Comparison of ENCODE assay signal across 8 cellular contexts in the genomic region with DNA sequence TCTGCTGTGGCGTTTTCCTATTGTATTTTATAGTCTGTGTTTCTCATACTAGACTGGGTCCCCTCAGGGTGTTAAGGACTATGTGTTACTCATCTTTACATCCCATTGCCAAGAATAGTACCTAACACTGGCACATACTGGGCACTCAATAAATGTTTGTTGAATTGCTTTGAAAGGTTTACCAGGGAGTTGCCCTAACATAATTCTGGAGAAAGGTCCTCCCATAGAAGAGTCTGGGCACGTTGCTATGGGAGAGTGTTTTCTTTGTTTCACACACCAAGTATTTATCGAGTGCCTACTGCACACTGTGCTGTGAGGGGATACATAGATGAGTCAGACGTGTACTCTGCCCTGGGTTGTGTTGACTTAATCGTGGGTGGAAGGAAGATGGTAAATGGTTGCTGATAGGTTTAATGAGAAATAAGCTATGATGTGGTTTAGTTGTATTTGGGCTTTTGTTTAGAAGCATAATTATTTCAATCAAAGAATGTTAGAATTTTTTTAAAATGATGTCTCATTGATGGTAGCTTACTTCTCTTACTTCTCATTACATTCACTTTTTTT. TPM values are rescaled to one million over a fixed set of nuclear protein-coding genes. Genes with fewer than 3 reads are reported as not detected.
DNase-seq lines count a peak whose midpoint lies in the region; ATAC-seq, FAIRE-seq and TF ChIP-seq lines count a peak whose summit lies in the region.

No MANE protein-coding gene starts in this region.

- peak overlapping the region; percentile 87 for H3K27ac ChIP-seq in keratinocyte (ENCODE audit: control insufficient read depth, insufficient read depth, low read length)

- H3K9ac ChIP-seq in keratinocyte (ENCODE audit: control insufficient read depth, extremely low read depth, insufficient read depth, low read length), result peak overlapping the region; percentile 66

- peaks cover 3% of the 10 kb centered on the region for H4K20me1 ChIP-seq in keratinocyte (ENCODE audit: control insufficient read depth, extremely low read depth, insufficient read depth, low read length)

- H2AFZ ChIP-seq in keratinocyte (ENCODE audit: control insufficient read depth, low read length), result no peak overlapping the region

- H3K4me3 ChIP-seq in keratinocyte (ENCODE audit: control insufficient read depth in 2 of 3, extremely low read depth in 1 of 3, insufficient read depth in 2 of 3, low read depth in 1 of 3, low read length in 3 of 3), result no peak overlapping the region

- ATAC-seq in GM19395 (IDR thresholded peaks at IDR 0.05; ENCODE audit: unreplicated experiment) (peak; percentile 91), HG03280 (IDR thresholded peaks at IDR 0.05; ENCODE audit: unreplicated experiment) (peak; percentile 89)

- peaks cover 53% of the 10 kb centered on the region for H3K79me2 ChIP-seq in keratinocyte (ENCODE audit: control insufficient read depth, insufficient read depth, low read length)

- H3K9me3 ChIP-seq in keratinocyte (ENCODE audit: control insufficient read depth, low read depth, low read length), result no peaks in the 10 kb centered on the region

- peaks cover 36% of the 10 kb centered on the region for H3K4me1 ChIP-seq in keratinocyte (ENCODE audit: control insufficient read depth, extremely low read depth, insufficient read depth, low read length)

- TF ChIP-seq CTCF in keratinocyte (optimal IDR thresholded peaks at IDR 0.05 in 1 of 3, IDR thresholded peaks at IDR 0.05 in 1 of 3, conservative IDR thresholded peaks at IDR 0.05 in 1 of 3; ENCODE audit: extremely low read depth in 1 of 3, insufficient read depth in 2 of 3, low read length in 3 of 3), result no peak

- DNase-seq in DMS53 (lab: John Stamatoyannopoulos, UW), result peak; percentile 96
- peak; percentile 94 for DNase-seq in SW480 (ENCODE audit: low spot score)
- DNase-seq in keratinocyte (ENCODE audit: low read depth, low spot score), result peak; percentile 75
- no peak for DNase-seq in iPS-NIHi11 (ENCODE audit: low spot score)
- DNase-seq in midbrain (lab: John Stamatoyannopoulos, UW), result no peak
- no peak for DNase-seq in DMS 273 (lab: John Stamatoyannopoulos, UW; ENCODE audit: unreplicated experiment)

- H3K4me2 ChIP-seq in keratinocyte (ENCODE audit: control insufficient read depth, extremely low read depth, insufficient read depth, low read depth, low read length), result peak overlapping the region; percentile 76

- dilution Hi-C loops in keratinocyte (cut with MboI; ENCODE audit: extremely low pct_ligation_motif_present, low sequenced_read_pairs), result no loop called here

- H3K9me1 ChIP-seq in keratinocyte (ENCODE audit: control insufficient read depth, extremely low read depth, insufficient read depth, low read length), result peaks cover 3% of the 10 kb centered on the region

- H3K36me3 ChIP-seq in keratinocyte (ENCODE audit: control insufficient read depth in 2 of 2, extremely low read depth in 1 of 2, insufficient read depth in 2 of 2, low read length in 2 of 2), result peaks cover 0 to 4% of the 10 kb centered on the region in 2 experiments

- FAIRE-seq in keratinocyte (lab: Jason Lieb, UNC), result peak; percentile 88

- no peaks in the 10 kb centered on the region for H3K27me3 ChIP-seq in keratinocyte (ENCODE audit: control insufficient read depth, extremely low read depth, insufficient read depth, low read length)

RNA-seq across cellular contexts. Expression of a gene that starts 42.9 kb away (rescaled TPM):
- 10.9 to 23.9 TPM (median 14.4 TPM) in 3 replicates for polyA plus RNA-seq in keratinocyte
- polyA plus RNA-seq in keratinocyte (2011; ENCODE audit: low read depth), result 61.3 TPM
- polyA plus RNA-seq in keratinocyte (2011; cell fraction: cytosol; rRNA removed), result 16.7 and 25.6 TPM in 2 replicates
- polyA plus RNA-seq in keratinocyte (2011; cell fraction: nucleus; rRNA removed), result 68.9 and 70.7 TPM in 2 replicates
- 11.6 and 32.3 TPM in 2 replicates for polyA plus RNA-seq in keratinocyte (2012; ENCODE audit: low replicate concordance)
- polyA minus RNA-seq in keratinocyte, result 44.9 to 57.0 TPM (median 56.8 TPM) in 3 replicates
- 18.2 TPM for polyA minus RNA-seq in keratinocyte (2011; cell fraction: cytosol; rRNA and poly(A)+ RNA removed)
- polyA minus RNA-seq in keratinocyte (2011; cell fraction: nucleus; rRNA and poly(A)+ RNA removed), result 40.5 and 98.4 TPM in 2 replicates

Comparison
In these comparisons a context has a peak if more than half of its experiments do, and no peak if none do; other contexts are left out.
1. DNase-seq: peak in DMS53 (single experiment), SW480 (single experiment) and keratinocyte (single experiment); none in iPS-NIHi11 (single experiment), midbrain (single experiment) and DMS 273 (single experiment).